19 cellular contexts compared by ENCODE assay signal in genomic region chr21:9763807-9764206, GRCh38.
"Had no signal": no experiment of that assay in that cellular context is flagged by ENCODE, and none has a peak within 500 bp of the region (broad histone marks: within the 10 kb centered on the region; RNA-seq: fewer than 3 reads in every experiment).

No MANE protein-coding gene starts in this region.

- H3K9ac ChIP-seq: SK-N-SH had no signal

- DNase-seq: KBM-7, NCI-H1092, NCI-H1105 treated with DMSO at 0.1 percent for 48 hours, NCI-H1417 treated with DMSO at 0.1 percent for 48 hours, NCI-H187, NCI-H2029, NCI-H2081 treated with DMSO at 0.1 percent for 48 hours, NCI-H2171, NCI-H226, NCI-H446, NCI-H510A, NCI-H524 treated with DMSO at 0.1 percent for 48 hours, NCI-H69, NCI-H774, Right ventricle myocardium superior, RPMI8226, SIG-M5, SK-N-SH had no signal

- H3K27ac ChIP-seq: HL-60 had no signal

- H3K9me3 ChIP-seq: SK-N-SH had no signal

- H3K4me2 ChIP-seq: SK-N-SH had no signal
